31 cellular contexts compared by ENCODE assay signal in the genomic region with DNA sequence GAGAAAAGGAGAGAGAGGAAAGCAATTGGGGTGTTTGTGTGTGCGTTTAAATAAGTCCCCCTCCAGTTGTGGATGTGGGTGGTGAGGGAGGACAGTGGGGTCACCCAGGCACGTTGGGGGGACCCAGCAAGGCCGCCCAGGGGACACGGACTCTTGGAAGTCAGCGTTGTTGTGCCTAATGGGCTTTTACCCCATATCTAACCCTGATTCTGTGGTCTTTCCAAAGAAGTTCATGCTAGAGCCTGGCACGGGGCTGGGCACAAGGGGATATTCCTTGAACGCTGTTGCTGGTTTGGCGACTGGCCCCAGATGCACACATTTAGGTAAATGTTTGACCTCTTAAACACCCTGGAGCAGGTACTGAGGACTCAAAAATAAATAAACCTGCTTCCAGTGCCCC.
"Had no signal": no experiment of that assay in that cellular context is flagged by ENCODE, and none has a peak within 500 bp of the region (broad histone marks: within the 10 kb centered on the region; RNA-seq: fewer than 3 reads in every experiment).

No MANE protein-coding gene starts in this region.

- H3K4me1 ChIP-seq: adrenal gland, body of pancreas, foreskin keratinocyte, gastrocnemius medialis, heart left ventricle had no signal

- H3K4me3 Mint-ChIP-seq: activated CD4-positive, alpha-beta memory T cell treated with anti-CD3 and anti-CD28 coated beads, Interleukin-2, amount 10 ng/mL, durations not matched to agents 7 days and 5 days; activated CD4-positive, alpha-beta T cell treated with anti-CD3 and anti-CD28 coated beads for 36 hours; activated CD4-positive, alpha-beta T cell treated with anti-CD3 and anti-CD28 coated beads, Interleukin-2, amount 10 ng/mL, durations not matched to agents 7 days and 5 days; activated naive CD4-positive, alpha-beta T cell treated with anti-CD3 and anti-CD28 coated beads for 36 hours; activated naive CD4-positive, alpha-beta T cell treated with anti-CD3 and anti-CD28 coated beads, Interleukin-2, amount 50 U/mL, for 24 hours; activated naive CD8-positive, alpha-beta T cell treated with anti-CD3 and anti-CD28 coated beads for 36 hours; activated naive CD8-positive, alpha-beta T cell treated with anti-CD3 and anti-CD28 coated beads, Interleukin-2, amount 50 U/mL, for 24 hours; activated T-helper 1 cell treated with anti-CD3 and anti-CD28 coated beads, Interleukin-12 subunit alpha, Interleukin-12 subunit beta, Interleukin-2, Interleukin-4 antibody, amounts not matched to agents 30 ng/mL and 10 ng/mL and 1 ng/mL, durations not matched to agents 14 hours and 24 hours and 36 hours; T-helper 17 cell; T-helper 2 cell treated with Interferon-gamma antibody and Interleukin-4, amounts not matched to agents 5 μg/mL and 100 μg/mL, for 36 hours had no signal

- DNase-seq: activated CD4-positive, alpha-beta memory T cell treated with anti-CD3 and anti-CD28 coated beads, Interleukin-2, amount 10 ng/mL, durations not matched to agents 7 days and 5 days; activated CD4-positive, alpha-beta T cell treated with anti-CD3 and anti-CD28 coated beads for 36 hours; activated CD4-positive, alpha-beta T cell treated with anti-CD3 and anti-CD28 coated beads, Interleukin-2, amount 10 ng/mL, durations not matched to agents 7 days and 5 days; activated CD4-positive, alpha-beta T cell treated with anti-CD3 and anti-CD28 coated beads, Interleukin-2, amount 50 U/mL, for 4 hours; activated CD4-positive, CD25-positive, alpha-beta regulatory T cell; activated CD4-positive, CD25-positive, alpha-beta regulatory T cell treated with anti-CD3 and anti-CD28 coated beads, Interleukin-2, amount 50 U/mL, for 72 hours; activated CD8-positive, alpha-beta memory T cell treated with anti-CD3 and anti-CD28 coated beads, Interleukin-2, amount 50 U/mL, for 4 hours; activated effector memory CD4-positive, alpha-beta T cell treated with anti-CD3 and anti-CD28 coated beads, Interleukin-2, amount 50 U/mL, for 16 hours; activated naive CD4-positive, alpha-beta T cell treated with anti-CD3 and anti-CD28 coated beads for 36 hours; activated naive CD8-positive, alpha-beta T cell treated with anti-CD3 and anti-CD28 coated beads for 36 hours; activated naive CD8-positive, alpha-beta T cell treated with anti-CD3 and anti-CD28 coated beads, Interleukin-2, amount 50 U/mL, for 24 hours; activated T-cell treated with anti-CD3 and anti-CD28 coated beads, Interleukin-2, amount 50 U/mL, for 1 hour; activated T-cell treated with anti-CD3 and anti-CD28 coated beads, Interleukin-2, amount 50 U/mL, for 48 hours; adrenal gland; amygdala; aorta; body of pancreas; caudate nucleus; effector CD8-positive, alpha-beta T cell; foreskin keratinocyte; gastrocnemius medialis; glutamatergic neuron; heart left ventricle; T-helper 1 cell; T-helper 17 cell; T1000 had no signal

- H3K27me3 ChIP-seq: adrenal gland, body of pancreas, gastrocnemius medialis had no signal

- H3K9me3 ChIP-seq: adrenal gland, body of pancreas, gastrocnemius medialis, heart left ventricle had no signal

- H3K27ac ChIP-seq: adrenal gland, body of pancreas, foreskin keratinocyte, gastrocnemius medialis, heart left ventricle had no signal

- H3K36me3 Mint-ChIP-seq: activated naive CD4-positive, alpha-beta T cell treated with anti-CD3 and anti-CD28 coated beads, Interleukin-2, amount 50 U/mL, for 24 hours; activated naive CD8-positive, alpha-beta T cell treated with anti-CD3 and anti-CD28 coated beads for 36 hours had no signal

- H3K4me1 Mint-ChIP-seq: activated naive CD4-positive, alpha-beta T cell treated with anti-CD3 and anti-CD28 coated beads, Interleukin-2, amount 50 U/mL, for 24 hours; activated naive CD8-positive, alpha-beta T cell treated with anti-CD3 and anti-CD28 coated beads, Interleukin-2, amount 50 U/mL, for 24 hours had no signal

- ATAC-seq: activated CD4-positive, alpha-beta T cell treated with anti-CD3 and anti-CD28 coated beads for 36 hours; activated naive CD8-positive, alpha-beta T cell treated with anti-CD3 and anti-CD28 coated beads, Interleukin-2, amount 50 U/mL, for 24 hours; body of pancreas; esophagus mucosa; foreskin keratinocyte; gastrocnemius medialis; heart left ventricle; T-helper 17 cell had no signal

- H3K36me3 ChIP-seq: adrenal gland, gastrocnemius medialis, heart left ventricle had no signal

- H3K9me3 Mint-ChIP-seq: activated CD4-positive, alpha-beta memory T cell treated with anti-CD3 and anti-CD28 coated beads, Interleukin-2, amount 10 ng/mL, durations not matched to agents 7 days and 5 days; activated CD4-positive, alpha-beta T cell treated with anti-CD3 and anti-CD28 coated beads, Interleukin-2, amount 10 ng/mL, durations not matched to agents 7 days and 5 days; activated naive CD4-positive, alpha-beta T cell treated with anti-CD3 and anti-CD28 coated beads for 36 hours; activated naive CD4-positive, alpha-beta T cell treated with anti-CD3 and anti-CD28 coated beads, Interleukin-2, amount 50 U/mL, for 24 hours; activated naive CD8-positive, alpha-beta T cell treated with anti-CD3 and anti-CD28 coated beads for 36 hours; activated naive CD8-positive, alpha-beta T cell treated with anti-CD3 and anti-CD28 coated beads, Interleukin-2, amount 50 U/mL, for 24 hours; activated T-helper 1 cell treated with anti-CD3 and anti-CD28 coated beads, Interleukin-12 subunit alpha, Interleukin-12 subunit beta, Interleukin-2, Interleukin-4 antibody, amounts not matched to agents 30 ng/mL and 10 ng/mL and 1 ng/mL, durations not matched to agents 14 hours and 24 hours and 36 hours; activated T-helper 2 cell treated with anti-CD3 and anti-CD28 coated beads, Interferon-gamma antibody, Interleukin-2, Interleukin-4, amounts not matched to agents 10 μg/mL and 5 μg/mL and 100 μg/mL, durations not matched to agents 14 hours and 24 hours and 36 hours had no signal

- H3K4me3 ChIP-seq: adrenal gland, body of pancreas, gastrocnemius medialis, heart left ventricle had no signal

- H3K27ac Mint-ChIP-seq: activated CD4-positive, alpha-beta memory T cell treated with anti-CD3 and anti-CD28 coated beads, Interleukin-2, amount 10 ng/mL, durations not matched to agents 7 days and 5 days; activated CD4-positive, alpha-beta T cell treated with anti-CD3 and anti-CD28 coated beads for 36 hours; activated CD4-positive, alpha-beta T cell treated with anti-CD3 and anti-CD28 coated beads, Interleukin-2, amount 10 ng/mL, durations not matched to agents 7 days and 5 days; activated naive CD4-positive, alpha-beta T cell treated with anti-CD3 and anti-CD28 coated beads for 36 hours; activated naive CD4-positive, alpha-beta T cell treated with anti-CD3 and anti-CD28 coated beads, Interleukin-2, amount 50 U/mL, for 24 hours; activated naive CD8-positive, alpha-beta T cell treated with anti-CD3 and anti-CD28 coated beads for 36 hours; activated naive CD8-positive, alpha-beta T cell treated with anti-CD3 and anti-CD28 coated beads, Interleukin-2, amount 50 U/mL, for 24 hours; activated T-helper 1 cell treated with anti-CD3 and anti-CD28 coated beads, Interleukin-12 subunit alpha, Interleukin-12 subunit beta, Interleukin-2, Interleukin-4 antibody, amounts not matched to agents 30 ng/mL and 10 ng/mL and 1 ng/mL, durations not matched to agents 14 hours and 24 hours and 36 hours; activated T-helper 2 cell treated with anti-CD3 and anti-CD28 coated beads, Interferon-gamma antibody, Interleukin-2, Interleukin-4, amounts not matched to agents 10 μg/mL and 5 μg/mL and 100 μg/mL, durations not matched to agents 14 hours and 24 hours and 36 hours; T-helper 17 cell; T-helper 2 cell treated with Interferon-gamma antibody and Interleukin-4, amounts not matched to agents 5 μg/mL and 100 μg/mL, for 36 hours had no signal
